Comparison of ENCODE assay signal across 11 cellular contexts in the genomic region with DNA sequence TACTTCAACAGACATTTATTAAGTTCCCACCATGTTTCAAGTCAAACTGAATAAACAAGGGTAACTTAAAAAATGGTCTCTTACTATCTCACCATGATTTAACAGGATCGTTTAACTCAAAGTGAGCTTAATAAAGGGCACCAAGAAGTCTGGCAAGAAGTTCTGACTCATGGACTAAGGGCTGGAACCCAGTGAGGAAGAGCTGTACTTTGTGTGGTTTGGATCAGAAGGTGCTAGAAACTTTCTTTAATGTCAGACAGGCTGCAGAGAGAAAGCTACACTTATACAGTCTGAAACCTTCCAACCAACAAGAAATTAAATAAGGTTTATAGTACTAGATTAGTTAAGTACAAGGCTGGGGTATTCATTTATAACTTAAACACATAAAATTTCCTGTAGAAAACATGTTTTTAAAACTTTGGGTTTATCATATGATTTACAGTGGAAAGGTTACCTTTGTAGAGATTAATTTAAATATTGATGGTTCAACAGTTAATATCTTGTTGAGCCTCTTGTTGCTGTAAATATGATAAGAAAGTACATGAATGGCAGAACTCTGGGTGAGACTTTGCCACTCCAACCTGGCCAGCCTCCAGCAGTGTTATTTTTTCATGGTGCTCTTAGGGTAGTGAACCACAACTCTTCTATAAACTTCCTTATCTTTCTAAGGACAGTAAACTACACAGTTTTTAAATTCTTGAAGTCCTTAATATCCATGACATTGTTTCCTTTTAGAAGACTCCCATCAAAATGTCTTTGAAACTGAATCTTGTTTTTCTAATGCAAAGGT.
A peak's percentile ranks its signal among the peaks of the same experiment; 100 is the strongest.
DNase-seq lines count a peak whose midpoint lies in the region; ATAC-seq, FAIRE-seq and TF ChIP-seq lines count a peak whose summit lies in the region.
"Had no signal": no experiment of that assay in that cellular context is flagged by ENCODE, and none has a peak within 500 bp of the region (broad histone marks: within the 10 kb centered on the region; RNA-seq: fewer than 3 reads in every experiment).

No MANE protein-coding gene starts in this region.

- H3K9me3 ChIP-seq in CD4-positive, alpha-beta T cell (ENCODE audit: control insufficient read depth, low read length), result no peaks in the 10 kb centered on the region
- H3K9me3 ChIP-seq in astrocyte (ENCODE audit: insufficient read depth, low read depth, low read length), result no peaks in the 10 kb centered on the region
- H3K9me3 ChIP-seq: mucosa of descending colon had no signal

- peaks cover 49% of the 10 kb centered on the region for H3K36me3 Mint-ChIP-seq in CD4-positive, alpha-beta T cell (ENCODE audit: low read depth)
- H3K36me3 Mint-ChIP-seq in HFFc6 (ENCODE audit: low read depth), result peaks cover 42% of the 10 kb centered on the region
- peaks cover 28% of the 10 kb centered on the region for H3K36me3 Mint-ChIP-seq in astrocyte (ENCODE audit: low read depth, unreplicated experiment)
- peaks cover 14 to 28% (median 26%) of the 10 kb centered on the region in 3 donors for H3K36me3 Mint-ChIP-seq in naive thymus-derived CD8-positive, alpha-beta T cell

- peak; percentile 62 for FAIRE-seq in astrocyte (lab: Jason Lieb, UNC)

- peaks cover 82% of the 10 kb centered on the region for H3K4me1 Mint-ChIP-seq in CD4-positive, alpha-beta T cell (ENCODE audit: low read depth)
- peaks cover 47% of the 10 kb centered on the region for H3K4me1 Mint-ChIP-seq in HFFc6 (ENCODE audit: low read depth)
- peaks cover 32% of the 10 kb centered on the region for H3K4me1 Mint-ChIP-seq in astrocyte (ENCODE audit: low read depth, unreplicated experiment)
- peaks cover 40 to 81% (median 74%) of the 10 kb centered on the region in 4 donors for H3K4me1 Mint-ChIP-seq in naive thymus-derived CD8-positive, alpha-beta T cell

- H3K9me3 Mint-ChIP-seq in CD4-positive, alpha-beta T cell, result no peaks in the 10 kb centered on the region
- H3K9me3 Mint-ChIP-seq in HFFc6 (no peaks in the 10 kb centered on the region), astrocyte (ENCODE audit: unreplicated experiment) (no peaks in the 10 kb centered on the region)
- H3K9me3 Mint-ChIP-seq in naive thymus-derived CD8-positive, alpha-beta T cell, result peaks cover 0 to 17% (median 0%) of the 10 kb centered on the region in 9 donors

- H4K20me1 ChIP-seq in astrocyte (ENCODE audit: insufficient read depth, low read length), result no peaks in the 10 kb centered on the region

- H3K4me3 ChIP-seq in astrocyte (ENCODE audit: insufficient read depth, low read depth, low read length), result no peak overlapping the region
- H3K4me3 ChIP-seq: dorsolateral prefrontal cortex, mucosa of descending colon had no signal

- no peak for DNase-seq in CD4-positive, alpha-beta T cell
- DNase-seq in HFFc6 (peak; percentile 66), astrocyte (ENCODE audit: low read depth) (peak; percentile 54), NCI-H526 treated with DMSO at 0.1 percent for 48 hours (lab: John Stamatoyannopoulos, UW) (no peak)
- no peak for DNase-seq in naive thymus-derived CD8-positive, alpha-beta T cell
- DNase-seq in activated effector memory CD4-positive, alpha-beta T cell treated with anti-CD3 and anti-CD28 coated beads, Interleukin-2, amount 50 U/mL, for 16 hours, result no peak
- DNase-seq: activated naive CD8-positive, alpha-beta T cell treated with anti-CD3 and anti-CD28 coated beads, Interleukin-2, amount 10 ng/mL, durations not matched to agents 7 days and 5 days; dorsolateral prefrontal cortex; NCI-H2029 had no signal

- peak overlapping the region; percentile 73 for H3K27ac Mint-ChIP-seq in CD4-positive, alpha-beta T cell
- peak overlapping the region; percentile 80 for H3K27ac Mint-ChIP-seq in HFFc6
- peak overlapping the region; percentile 82 for H3K27ac Mint-ChIP-seq in astrocyte (ENCODE audit: unreplicated experiment)
- H3K27ac Mint-ChIP-seq in naive thymus-derived CD8-positive, alpha-beta T cell, result peak overlapping the region; percentile 5 to 89 (median 64)
- H3K27ac Mint-ChIP-seq: activated naive CD8-positive, alpha-beta T cell treated with anti-CD3 and anti-CD28 coated beads, Interleukin-2, amount 10 ng/mL, durations not matched to agents 7 days and 5 days had no signal

- intact Hi-C loops in CD4-positive, alpha-beta T cell (cut with DNase I, micrococcal nuclease), result loop anchor here in 1 of 2 experiments (5.0 kb wide), 2 partner anchors 70 to 160 kb away; no protein-coding TSS in a partner anchor

- no peak overlapping the region for H2AFZ ChIP-seq in astrocyte (ENCODE audit: low read depth, low read length)

- no peaks in the 10 kb centered on the region for H3K4me1 ChIP-seq in astrocyte (ENCODE audit: insufficient read depth, low read length)

- CTCF ChIA-PET in CD4-positive, alpha-beta T cell (lab: Charles Lee), result no interaction called here

- no peaks in the 10 kb centered on the region for H3K79me2 ChIP-seq in astrocyte (ENCODE audit: insufficient read depth, low read length)

- peak overlapping the region; percentile 39 for H3K4me3 Mint-ChIP-seq in CD4-positive, alpha-beta T cell
- peak overlapping the region; percentile 21; the same call in 1 of the 2 replicates for H3K4me3 Mint-ChIP-seq in HFFc6
- no peak overlapping the region for H3K4me3 Mint-ChIP-seq in astrocyte (ENCODE audit: unreplicated experiment)
- peak overlapping the region in 8 of 10 donors; percentile 11 to 58 (median 34) for H3K4me3 Mint-ChIP-seq in naive thymus-derived CD8-positive, alpha-beta T cell
- H3K4me3 Mint-ChIP-seq: activated naive CD8-positive, alpha-beta T cell treated with anti-CD3 and anti-CD28 coated beads, Interleukin-2, amount 10 ng/mL, durations not matched to agents 7 days and 5 days had no signal

- no peak overlapping the region for H3K4me2 ChIP-seq in astrocyte (ENCODE audit: low read length)

- TF ChIP-seq CTCF in CD4-positive, alpha-beta T cell (IDR thresholded peaks at IDR 0.05), result no peak
- no peak for TF ChIP-seq CTCF in HFFc6 (IDR thresholded peaks at IDR 0.05)
- TF ChIP-seq CTCF in astrocyte (IDR thresholded peaks at IDR 0.05; ENCODE audit: insufficient read depth, low read depth, low read length), result no peak

- no peaks in the 10 kb centered on the region for H3K27me3 Mint-ChIP-seq in CD4-positive, alpha-beta T cell
- H3K27me3 Mint-ChIP-seq in HFFc6 (ENCODE audit: insufficient read depth) (no peaks in the 10 kb centered on the region), astrocyte (ENCODE audit: low read depth, unreplicated experiment) (no peaks in the 10 kb centered on the region)
- no peaks in the 10 kb centered on the region for H3K27me3 Mint-ChIP-seq in naive thymus-derived CD8-positive, alpha-beta T cell
- H3K27me3 Mint-ChIP-seq: activated naive CD8-positive, alpha-beta T cell treated with anti-CD3 and anti-CD28 coated beads, Interleukin-2, amount 10 ng/mL, durations not matched to agents 7 days and 5 days had no signal

- peaks cover 15% of the 10 kb centered on the region for H3K36me3 ChIP-seq in astrocyte (ENCODE audit: insufficient read depth, low read length)

- POLR2A ChIA-PET in CD4-positive, alpha-beta T cell (lab: Charles Lee), result interaction anchor here (1.0 to 1.2 kb wide), 3 partner anchors 19 to 162 kb away, joined by 3 to 4 read pairs (median 3); no protein-coding TSS in a partner anchor
- POLR2A ChIA-PET in naive thymus-derived CD8-positive, alpha-beta T cell (lab: Charles Lee), result interaction anchor here (1.2 to 2.2 kb wide), 3 partner anchors 19 to 71 kb away, joined by 3 to 8 read pairs (median 5); no protein-coding TSS in a partner anchor

- no peak overlapping the region for H3K9ac ChIP-seq in astrocyte (ENCODE audit: low read length)

- H3K27me3 ChIP-seq in CD4-positive, alpha-beta T cell (ENCODE audit: control insufficient read depth, insufficient read depth, low read length), result no peaks in the 10 kb centered on the region
- H3K27me3 ChIP-seq in astrocyte (ENCODE audit: insufficient read depth, low read length), result no peaks in the 10 kb centered on the region
- H3K27me3 ChIP-seq: dorsolateral prefrontal cortex had no signal

- ATAC-seq in CD4-positive, alpha-beta T cell (ENCODE audit: poor library complexity), result no peak
- ATAC-seq in naive thymus-derived CD8-positive, alpha-beta T cell, result no peak
- no peak for ATAC-seq in HG03342 (IDR thresholded peaks at IDR 0.05; ENCODE audit: unreplicated experiment)
- ATAC-seq: mucosa of descending colon had no signal

- no peak overlapping the region for H3K27ac ChIP-seq in CD4-positive, alpha-beta T cell (ENCODE audit: low read depth, low read length)
- no peak overlapping the region for H3K27ac ChIP-seq in astrocyte (ENCODE audit: low read depth, low read length)
- H3K27ac ChIP-seq: dorsolateral prefrontal cortex had no signal

Comparison
In these comparisons a context has a peak if more than half of its experiments do, and no peak if none do; other contexts are left out.
1. DNase-seq: peak in HFFc6 (single experiment) and astrocyte (single experiment); none in CD4-positive, alpha-beta T cell (0 of 10), naive thymus-derived CD8-positive, alpha-beta T cell (0 of 10), activated effector memory CD4-positive, alpha-beta T cell treated with anti-CD3 and anti-CD28 coated beads, Interleukin-2, amount 50 U/mL, for 16 hours (single experiment) and NCI-H526 treated with DMSO at 0.1 percent for 48 hours (single experiment).
2. Peak in every context shown above with its lines, with median percentiles within 50 percentile points of each other: H3K27ac Mint-ChIP-seq.